Comparison of ENCODE assay signal across 28 cellular contexts in genomic region chr4:166284221-166284620, GRCh38.
"Had no signal": no experiment of that assay in that cellular context is flagged by ENCODE, and none has a peak within 500 bp of the region (broad histone marks: within the 10 kb centered on the region; RNA-seq: fewer than 3 reads in every experiment).

No MANE protein-coding gene starts in this region.

- DNase-seq: colonic mucosa; cortex of kidney; dermis blood vessel endothelial cell; dorsolateral prefrontal cortex; effector CD4-positive, alpha-beta T cell; effector CD8-positive, alpha-beta T cell; effector memory CD4-positive, alpha-beta T cell; effector memory CD8-positive, alpha-beta T cell; endodermal cell; erythroblast; esophagus squamous epithelium; foreskin fibroblast; foreskin keratinocyte; foreskin melanocyte; gastrocnemius medialis; glutamatergic neuron; head of caudate nucleus; heart left ventricle; heart right ventricle had no signal

- H3K36me3 ChIP-seq: colonic mucosa, esophagus muscularis mucosa, esophagus squamous epithelium, gastrocnemius medialis, gastroesophageal sphincter, heart left ventricle, heart right ventricle had no signal

- H3K27ac Mint-ChIP-seq: dendritic cell treated with granulocyte-macrophage colony-stimulating factor and Interleukin-4, amounts not matched to agents 40 ng/mL and 50 ng/mL, for 4 days; effector memory CD8-positive, alpha-beta T cell; endodermal cell had no signal

- FAIRE-seq: colon, endothelial cell of umbilical vein, frontal cortex had no signal

- ATAC-seq: effector memory CD8-positive, alpha-beta T cell; esophagus mucosa; foreskin keratinocyte; gastrocnemius medialis; gastroesophageal sphincter; heart left ventricle; heart right ventricle had no signal

- H3K27me3 ChIP-seq: colonic mucosa, dorsolateral prefrontal cortex, esophagus muscularis mucosa, esophagus squamous epithelium, foreskin keratinocyte, gastrocnemius medialis, gastroesophageal sphincter, heart left ventricle, heart right ventricle had no signal

- H3K27ac ChIP-seq: colonic mucosa, coronary artery, dorsolateral prefrontal cortex, epithelial cell of prostate, esophagus muscularis mucosa, esophagus squamous epithelium, foreskin keratinocyte, gastrocnemius medialis, gastroesophageal sphincter, heart left ventricle, heart right ventricle had no signal

- H3K9me3 ChIP-seq: colonic mucosa, esophagus muscularis mucosa, esophagus squamous epithelium, gastrocnemius medialis, gastroesophageal sphincter, heart left ventricle, heart right ventricle had no signal

- H3K4me1 ChIP-seq: colonic mucosa, esophagus muscularis mucosa, esophagus squamous epithelium, foreskin keratinocyte, gastrocnemius medialis, gastroesophageal sphincter, heart left ventricle, heart right ventricle had no signal

- H3K27me3 Mint-ChIP-seq: dendritic cell treated with granulocyte-macrophage colony-stimulating factor and Interleukin-4, amounts not matched to agents 40 ng/mL and 50 ng/mL, for 4 days; effector memory CD8-positive, alpha-beta T cell had no signal

- H3K4me3 ChIP-seq: colonic mucosa, coronary artery, dorsolateral prefrontal cortex, esophagus muscularis mucosa, esophagus squamous epithelium, gastrocnemius medialis, gastroesophageal sphincter, heart left ventricle, heart right ventricle had no signal

- H3K4me3 Mint-ChIP-seq: dendritic cell treated with granulocyte-macrophage colony-stimulating factor and Interleukin-4, amounts not matched to agents 40 ng/mL and 50 ng/mL, for 4 days; effector memory CD8-positive, alpha-beta T cell; endodermal cell had no signal
